Comparison of ENCODE assay signal across 23 cellular contexts in genomic region chr11:112706863-112707262, GRCh38.
DNase-seq lines count a peak whose midpoint lies in the region; ATAC-seq, FAIRE-seq and TF ChIP-seq lines count a peak whose summit lies in the region.
"Had no signal": no experiment of that assay in that cellular context is flagged by ENCODE, and none has a peak within 500 bp of the region (broad histone marks: within the 10 kb centered on the region; RNA-seq: fewer than 3 reads in every experiment).

No MANE protein-coding gene starts in this region.

- H3K27me3 Mint-ChIP-seq in nephron progenitor cell (ENCODE audit: low read depth, poor library complexity) = peaks cover 26% of the 10 kb centered on the region

- TF ChIP-seq EP300 in HepG2 (IDR thresholded peaks at IDR 0.05; ENCODE audit: low read depth in 2 of 2, low read length in 2 of 2) = no peak
- no peak for TF ChIP-seq EP300 in HepG2 (CRISPR knock-in tag; IDR thresholded peaks at IDR 0.05; ENCODE audit: borderline replicate concordance)
- TF ChIP-seq EP300 in K562 (IDR thresholded peaks at IDR 0.05; ENCODE audit: low read length) = no peak

- 8% methylated on average over 1 of the region's 1 CpG for WGBS in HepG2 (ENCODE audit: low lambda C conversion rate)
- 70% methylated on average over 1 of the region's 1 CpG for WGBS in right lobe of liver (ENCODE audit: insufficient coverage, low coverage, low lambda C conversion rate, missing lambda C conversion rate)
- 0% methylated on average over 1 of the region's 1 CpG for WGBS in K562 (ENCODE audit: insufficient coverage, low coverage, missing lambda C conversion rate)

- H3K9me1 ChIP-seq in K562 (ENCODE audit: control insufficient read depth, insufficient read depth, low read length) = no peaks in the 10 kb centered on the region

- intact Hi-C loops in HepG2 (cut with micrococcal nuclease; ENCODE audit: unreplicated experiment) (no loop called here), right lobe of liver (cut with DNase I) (no loop called here), K562 (cut with micrococcal nuclease) (no loop called here)

- POLR2A ChIA-PET in HepG2 (lab: Yijun Ruan, JAX) = no interaction called here
- POLR2A ChIA-PET in K562 (lab: Yijun Ruan, JAX) = no interaction called here

- no TSS peak for BruUV-seq in HepG2 (replicated peaks; lab: Mats Ljungman, UMichigan)
- BruUV-seq in K562 (replicated peaks; lab: Mats Ljungman, UMichigan) = no TSS peak

- CTCF ChIA-PET in HepG2 (lab: Yijun Ruan, JAX; ENCODE audit: low intra/inter-chr PET ratio, low total read pairs) (no interaction called here), K562 (lab: Yijun Ruan, JAX; ENCODE audit: low intra/inter-chr PET ratio) (no interaction called here)

- H3K27me3 ChIP-seq in HepG2 (ENCODE audit: control insufficient read depth in 1 of 2, insufficient read depth in 2 of 2, low read length in 2 of 2) = no peaks in the 10 kb centered on the region; a peak in 1 of 5 replicates
- H3K27me3 ChIP-seq in right lobe of liver = no peaks in the 10 kb centered on the region
- H3K27me3 ChIP-seq in K562 (ENCODE audit: control insufficient read depth in 2 of 2, insufficient read depth in 2 of 2, low read length in 2 of 2) = no peaks in the 10 kb centered on the region
- H3K27me3 ChIP-seq: BLaER1 treated with 17β-estradiol and CSF1 and Interleukin-3, amounts not matched to agents 10 nM and 100 nM had no signal

- no peak for TF ChIP-seq CTCF in HepG2 (CRISPR knock-in tag; IDR thresholded peaks at IDR 0.05)
- TF ChIP-seq CTCF in right lobe of liver (IDR thresholded peaks at IDR 0.05) = no peak
- TF ChIP-seq CTCF in K562 (IDR thresholded peaks at IDR 0.05 in 2 of 3, conservative IDR thresholded peaks at IDR 0.05 in 1 of 3; ENCODE audit: insufficient read depth in 2 of 3, low read depth in 1 of 3, low read length in 3 of 3) = no peak
- TF ChIP-seq CTCF in nephron progenitor cell (IDR thresholded peaks at IDR 0.05) = no peak

- no peak overlapping the region for H3K27ac ChIP-seq in HepG2 (ENCODE audit: extremely low read length, insufficient read depth, low read length)
- no peak overlapping the region for H3K27ac ChIP-seq in right lobe of liver
- no peak overlapping the region for H3K27ac ChIP-seq in K562 (ENCODE audit: extremely low read depth, low read depth, low read length)
- H3K27ac ChIP-seq: 22Rv1; A549; BLaER1 treated with 17β-estradiol and CSF1 and Interleukin-3, amounts not matched to agents 10 nM and 100 nM; C4-2B had no signal

- H2AFZ ChIP-seq in HepG2 (ENCODE audit: low read length) (no peak overlapping the region), K562 (ENCODE audit: low read depth, low read length) (no peak overlapping the region)

- H3K4me3 Mint-ChIP-seq in nephron progenitor cell = no peak overlapping the region
- H3K4me3 Mint-ChIP-seq: B cell; CD4-positive, alpha-beta T cell; CD8-positive, alpha-beta T cell had no signal

- in situ Hi-C loops in HepG2 (cut with HindIII; ENCODE audit: extremely low pct_ligation_motif_present, low pct_unique_long_range_greater_than_20kb) (no loop called here), K562 (cut with MboI) (no loop called here)

- no peak for DNase-seq in HepG2 (ENCODE audit: low spot score)
- no peak for DNase-seq in right lobe of liver
- no peak for DNase-seq in K562 (ENCODE audit: extremely low read depth in 1 of 4, low spot score in 3 of 4)
- no peak for DNase-seq in nephron progenitor cell
- no peak for DNase-seq in amygdala (lab: John Stamatoyannopoulos, UW)
- DNase-seq in NCI-H2107 (lab: John Stamatoyannopoulos, UW) = no peak
- DNase-seq in NCI-H345 treated with DMSO at 0.1 percent for 48 hours (lab: John Stamatoyannopoulos, UW; ENCODE audit: unreplicated experiment) = no peak
- DNase-seq: AML-193; Caco-2; Calu3; CD4-positive, alpha-beta T cell; CD8-positive, alpha-beta T cell; DMS79 treated with DMSO at 0.1 percent for 48 hours; GF-D8 had no signal

- H3K36me3 Mint-ChIP-seq in nephron progenitor cell (ENCODE audit: low read depth) = peaks cover 12% of the 10 kb centered on the region
- H3K36me3 Mint-ChIP-seq: CD8-positive, alpha-beta T cell had no signal

- H3K4me1 ChIP-seq in HepG2 (ENCODE audit: insufficient read depth, low read length) = no peaks in the 10 kb centered on the region
- no peaks in the 10 kb centered on the region for H3K4me1 ChIP-seq in right lobe of liver
- no peaks in the 10 kb centered on the region for H3K4me1 ChIP-seq in K562 (replicated peaks in 1 of 2; ENCODE audit: control insufficient read depth in 2 of 2, insufficient read depth in 2 of 2, low read length in 2 of 2)
- H3K4me1 ChIP-seq: A549, Caco-2 had no signal

- ATAC-seq in HepG2 (no peak), right lobe of liver (no peak), K562 (no peak)
- ATAC-seq: A549; CD8-positive, alpha-beta T cell had no signal

- H3K4me2 ChIP-seq in HepG2 (ENCODE audit: low read depth, low read length) = no peak overlapping the region
- no peak overlapping the region for H3K4me2 ChIP-seq in K562 (ENCODE audit: insufficient read depth, low read length)
- H3K4me2 ChIP-seq: A549 had no signal

- H3K9ac ChIP-seq in HepG2 (ENCODE audit: insufficient read depth, low read depth, low read length) = no peak overlapping the region
- no peak overlapping the region for H3K9ac ChIP-seq in K562 (ENCODE audit: insufficient read depth in 1 of 2, low read depth in 2 of 2, low read length in 2 of 2)
- H3K9ac ChIP-seq: BLaER1 treated with 17β-estradiol and CSF1 and Interleukin-3, amounts not matched to agents 10 nM and 100 nM had no signal

- peaks cover 19% of the 10 kb centered on the region for H3K4me1 Mint-ChIP-seq in nephron progenitor cell
- H3K4me1 Mint-ChIP-seq: B cell had no signal

- no peak for FAIRE-seq in HepG2 (lab: Jason Lieb, UNC)
- FAIRE-seq in K562 (lab: Jason Lieb, UNC) = no peak
- FAIRE-seq: A549, D721Med, G401.6, GM12891, GM19239 had no signal

- H3K4me3 ChIP-seq in HepG2 (replicated peaks in 1 of 3; ENCODE audit: insufficient read depth in 1 of 3, low read depth in 2 of 3, low read length in 3 of 3) (no peak overlapping the region), right lobe of liver (no peak overlapping the region), K562 (no peak overlapping the region)
- H3K4me3 ChIP-seq: A549; BLaER1 treated with 17β-estradiol and CSF1 and Interleukin-3, amounts not matched to agents 10 nM and 100 nM had no signal

- TF ChIP-seq POLR2A in HepG2 (IDR thresholded peaks at IDR 0.05; ENCODE audit: insufficient read depth in 1 of 2, low read depth in 2 of 2, low read length in 2 of 2) (no peak), right lobe of liver (IDR thresholded peaks at IDR 0.05) (no peak), K562 (conservative IDR thresholded peaks at IDR 0.05) (no peak)

- H3K36me3 ChIP-seq in HepG2 (replicated peaks in 1 of 2; ENCODE audit: control insufficient read depth in 1 of 2, insufficient read depth in 2 of 2, low read length in 2 of 2) (no peaks in the 10 kb centered on the region), right lobe of liver (no peaks in the 10 kb centered on the region), K562 (ENCODE audit: control insufficient read depth, insufficient read depth, low read length) (no peaks in the 10 kb centered on the region)
- H3K36me3 ChIP-seq: BLaER1 treated with 17β-estradiol and CSF1 and Interleukin-3, amounts not matched to agents 10 nM and 100 nM had no signal

- TF ChIP-seq RAD21 in HepG2 (CRISPR knock-in tag; IDR thresholded peaks at IDR 0.05) (no peak), K562 (CRISPR knock-in tag; conservative IDR thresholded peaks at IDR 0.05 in 1 of 2, IDR thresholded peaks at IDR 0.05 in 1 of 2) (no peak)

- H3K79me2 ChIP-seq in HepG2 (ENCODE audit: insufficient read depth, low read length) (no peaks in the 10 kb centered on the region), K562 (ENCODE audit: control insufficient read depth, insufficient read depth, low read length) (no peaks in the 10 kb centered on the region)

- H4K20me1 ChIP-seq in HepG2 (ENCODE audit: insufficient read depth, low read length) = no peaks in the 10 kb centered on the region
- no peaks in the 10 kb centered on the region for H4K20me1 ChIP-seq in K562 (replicated peaks; ENCODE audit: control insufficient read depth, insufficient read depth, low read length)
- H4K20me1 ChIP-seq: BLaER1 treated with 17β-estradiol and CSF1 and Interleukin-3, amounts not matched to agents 10 nM and 100 nM had no signal

- peaks cover 26% of the 10 kb centered on the region for H3K9me3 Mint-ChIP-seq in nephron progenitor cell

- H3K9me3 ChIP-seq in HepG2 (ENCODE audit: low read length) (no peaks in the 10 kb centered on the region), right lobe of liver (no peaks in the 10 kb centered on the region), K562 (replicated peaks; ENCODE audit: control insufficient read depth, insufficient read depth, low read depth, low read length) (no peaks in the 10 kb centered on the region)
- H3K9me3 ChIP-seq: A549, Caco-2 had no signal

- H3K27ac Mint-ChIP-seq in nephron progenitor cell = peak overlapping the region; percentile 73
- H3K27ac Mint-ChIP-seq: B cell; CD4-positive, alpha-beta T cell; CD8-positive, alpha-beta T cell had no signal

Comparison
In these comparisons a context has a peak if more than half of its experiments do, and no peak if none do; other contexts are left out.
1. Of the 241 proteins assayed by ChIP-seq in both HepG2 and K562: peak only in HepG2: none; only in K562: none; in both: CEBPB; in neither: 239; mixed calls (peak in some experiments, not most) for 1.